Comparison of ENCODE assay signal across 9 cellular contexts in the genomic region with DNA sequence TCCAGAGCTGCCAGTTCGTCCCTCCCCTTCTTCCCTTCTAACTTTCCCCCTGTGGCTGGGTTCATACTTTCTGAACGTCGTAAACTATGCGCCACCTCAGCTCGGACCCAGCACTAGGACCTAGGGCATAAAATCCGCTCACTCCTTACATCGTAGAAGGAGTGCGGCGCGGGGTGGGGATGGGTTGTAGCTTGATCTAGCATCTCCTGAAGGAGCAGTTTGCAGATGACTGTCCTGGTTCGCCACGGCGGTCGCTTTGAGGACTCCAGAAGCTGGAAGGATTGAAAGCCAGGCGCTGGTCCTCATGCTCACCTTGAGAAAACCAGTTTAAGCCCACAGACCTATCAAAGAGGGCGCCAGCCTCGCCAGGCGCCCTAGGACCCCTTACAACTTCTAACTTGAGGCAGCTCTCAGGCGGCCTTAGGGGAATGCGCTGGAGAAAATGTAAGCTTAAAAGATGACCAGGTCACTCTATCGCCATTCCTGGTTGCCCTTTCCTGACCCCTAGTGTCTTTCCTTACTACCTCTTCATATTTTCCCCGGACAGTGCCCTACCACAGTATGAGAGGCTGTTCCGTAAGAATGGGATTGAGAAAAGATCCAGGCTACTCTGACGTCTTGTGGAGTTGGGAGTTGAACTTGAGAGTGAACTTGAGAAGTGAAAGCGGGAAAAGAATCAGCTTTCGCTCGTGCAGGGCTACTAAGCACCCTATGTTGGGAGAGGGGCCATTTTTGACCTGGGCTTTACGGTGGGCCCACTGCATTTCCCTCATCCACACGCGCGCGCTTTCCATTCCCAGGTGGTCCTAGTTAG. TPM values are rescaled to one million over a fixed set of nuclear protein-coding genes. Genes with fewer than 3 reads are reported as not detected.
DNase-seq lines count a peak whose midpoint lies in the region; ATAC-seq and TF ChIP-seq lines count a peak whose summit lies in the region.
"Had no signal": no experiment of that assay in that cellular context is flagged by ENCODE, and none has a peak within 500 bp of the region (broad histone marks: within the 10 kb centered on the region; RNA-seq: fewer than 3 reads in every experiment).

No MANE protein-coding gene starts in this region.

- no peak overlapping the region for H3K9ac ChIP-seq in IMR-90 (ENCODE audit: low read depth, low read length)

- dilution Hi-C loops in IMR-90 (cut with HindIII; ENCODE audit: low sequenced_read_pairs, unreplicated experiment): no loop called here

- no peak overlapping the region for H2AK9ac ChIP-seq in IMR-90 (replicated peaks; ENCODE audit: low read depth, low read length, poor library complexity)

- H2BK120ac ChIP-seq in IMR-90 (ENCODE audit: low read depth, low read length): no peak overlapping the region

- TF ChIP-seq CTCF in IMR-90 (conservative IDR thresholded peaks at IDR 0.05; ENCODE audit: low read depth, low read length) (no peak), ascending aorta (IDR thresholded peaks at IDR 0.05) (no peak)

- no peak overlapping the region for H3K4me2 ChIP-seq in IMR-90 (ENCODE audit: low read depth, low read length)

- H3K27ac ChIP-seq in IMR-90 (ENCODE audit: insufficient read depth, low read length): no peak overlapping the region
- H3K27ac ChIP-seq in ascending aorta: no peak overlapping the region

- no peak for TF ChIP-seq POLR2A in IMR-90 (IDR thresholded peaks at IDR 0.05; ENCODE audit: low read depth, low read length)

- peak overlapping the region; percentile 86 for H3K4me3 Mint-ChIP-seq in stimulated activated effector memory CD8-positive, alpha-beta T cell treated with anti-CD3 and anti-CD28 coated beads, Interleukin-12 subunit alpha, Interleukin-12 subunit beta, amount 100 ng/mL, for 72 hours

- no peaks in the 10 kb centered on the region for H3K9me3 ChIP-seq in IMR-90 (ENCODE audit: control insufficient read depth, insufficient read depth, low read length)
- H3K9me3 ChIP-seq in ascending aorta: no peaks in the 10 kb centered on the region

- no peaks in the 10 kb centered on the region for H3K9me3 Mint-ChIP-seq in stimulated activated effector memory CD8-positive, alpha-beta T cell treated with anti-CD3 and anti-CD28 coated beads, Interleukin-12 subunit alpha, Interleukin-12 subunit beta, amount 100 ng/mL, for 72 hours

- no peak for DNase-seq in IMR-90
- no peak for DNase-seq in ascending aorta (ENCODE audit: low spot score in 2 of 2)
- DNase-seq in iPS-NIHi7 (ENCODE audit: extremely low spot score): peak; percentile 10
- DNase-seq in stimulated activated effector memory CD8-positive, alpha-beta T cell treated with anti-CD3 and anti-CD28 coated beads, Interleukin-12 subunit alpha, Interleukin-12 subunit beta, amount 100 ng/mL, for 72 hours (ENCODE audit: low spot score in 2 of 2): no peak
- DNase-seq in NCI-H510A (lab: John Stamatoyannopoulos, UW): no peak
- DNase-seq in DMS114 treated with DMSO at 0.1 percent for 48 hours (lab: John Stamatoyannopoulos, UW; ENCODE audit: unreplicated experiment): no peak
- DNase-seq in stimulated activated CD4-positive, alpha-beta T cell treated with anti-CD3 and anti-CD28 coated beads, Interleukin-4, amount 100 ng/mL, for 1 hour: no peak
- DNase-seq: NCI-H2227 treated with DMSO at 0.1 percent for 48 hours had no signal

- H4K91ac ChIP-seq in IMR-90 (ENCODE audit: insufficient read depth, low read depth, low read length): no peak overlapping the region

- POLR2A ChIA-PET in IMR-90 (lab: Charles Lee; ENCODE audit: unreplicated experiment): interaction anchor here (0.6 kb wide), 1 partner anchor 620 kb away, joined by 3 read pairs; no protein-coding TSS in a partner anchor

- no peak overlapping the region for H2BK15ac ChIP-seq in IMR-90 (ENCODE audit: low read depth, low read length)

- H2AFZ ChIP-seq in IMR-90 (replicated peaks; ENCODE audit: low read length, poor library complexity): peak overlapping the region; percentile 62

- no peak overlapping the region for H2BK20ac ChIP-seq in IMR-90 (ENCODE audit: low read depth, low read length)

- no peak overlapping the region for H3K23ac ChIP-seq in IMR-90 (ENCODE audit: low read depth, low read length)

- no peak overlapping the region for H3K4ac ChIP-seq in IMR-90 (ENCODE audit: low read depth, low read length)

- H3K14ac ChIP-seq in IMR-90 (replicated peaks; ENCODE audit: low read depth, low read length): no peak overlapping the region

- WGBS in IMR-90 (ENCODE audit: extremely low coverage in 2 of 2, insufficient read length in 1 of 2), 2 experiments: no CpG with 5 or more reads among the region's 32 CpGs

- H3K4me3 ChIP-seq in IMR-90 (ENCODE audit: insufficient read depth, low read depth, low read length): no peak overlapping the region
- peak overlapping the region; percentile 63 to 69 for H3K4me3 ChIP-seq in ascending aorta

- no peak for ATAC-seq in IMR-90 (ENCODE audit: low read depth)
- ATAC-seq in stimulated activated effector memory CD8-positive, alpha-beta T cell treated with anti-CD3 and anti-CD28 coated beads, Interleukin-12 subunit alpha, Interleukin-12 subunit beta, amount 100 ng/mL, for 72 hours: no peak
- no peak for ATAC-seq in HG03139 (IDR thresholded peaks at IDR 0.05; ENCODE audit: unreplicated experiment)

- CTCF ChIA-PET in IMR-90 (lab: Yijun Ruan, JAX): no interaction called here

- intact Hi-C loops in IMR-90 (cut with micrococcal nuclease) (no loop called here), ascending aorta (cut with DNase I) (no loop called here)

- no peak overlapping the region for H2BK5ac ChIP-seq in IMR-90 (ENCODE audit: low read depth, low read length, poor library complexity, severe bottlenecking)

- H4K5ac ChIP-seq in IMR-90 (ENCODE audit: low read depth, low read length): no peak overlapping the region

- no peaks in the 10 kb centered on the region for H4K20me1 ChIP-seq in IMR-90 (ENCODE audit: insufficient read depth, low read length)

- H3K18ac ChIP-seq in IMR-90 (ENCODE audit: low read depth, low read length): no peak overlapping the region

- H3K36me3 Mint-ChIP-seq in stimulated activated effector memory CD8-positive, alpha-beta T cell treated with anti-CD3 and anti-CD28 coated beads, Interleukin-12 subunit alpha, Interleukin-12 subunit beta, amount 100 ng/mL, for 72 hours: peaks cover 6% of the 10 kb centered on the region

- no peak overlapping the region for H3K56ac ChIP-seq in IMR-90 (ENCODE audit: extremely low read depth, insufficient read depth, low read length)

- H3K36me3 ChIP-seq in IMR-90 (ENCODE audit: control insufficient read depth, insufficient read depth, low read length): no peaks in the 10 kb centered on the region
- no peaks in the 10 kb centered on the region for H3K36me3 ChIP-seq in ascending aorta

- no peak overlapping the region for H3K27ac Mint-ChIP-seq in stimulated activated effector memory CD8-positive, alpha-beta T cell treated with anti-CD3 and anti-CD28 coated beads, Interleukin-12 subunit alpha, Interleukin-12 subunit beta, amount 100 ng/mL, for 72 hours

- no TSS peak for BruUV-seq in IMR-90 (replicated peaks; lab: Mats Ljungman, UMichigan)

- no peaks in the 10 kb centered on the region for H3K79me1 ChIP-seq in IMR-90 (ENCODE audit: low read depth in 1 of 2, low read length in 2 of 2)

- no peak for TF ChIP-seq RAD21 in IMR-90 (IDR thresholded peaks at IDR 0.05; ENCODE audit: low read length)

- no peak overlapping the region for H2AK5ac ChIP-seq in IMR-90 (ENCODE audit: low read depth, low read length)

- H3K9me1 ChIP-seq in IMR-90 (ENCODE audit: insufficient read depth, low read length): no peaks in the 10 kb centered on the region

- in situ Hi-C loops in IMR-90 (cut with MboI; ENCODE audit: low sequenced_read_pairs): no loop called here

- peaks cover 34% of the 10 kb centered on the region for H3K27me3 ChIP-seq in IMR-90 (ENCODE audit: control insufficient read depth, insufficient read depth, low read length)
- no peaks in the 10 kb centered on the region for H3K27me3 ChIP-seq in ascending aorta

- H3K4me1 ChIP-seq in IMR-90 (ENCODE audit: control insufficient read depth, insufficient read depth, low read length) (no peaks in the 10 kb centered on the region), ascending aorta (peaks cover 5 to 13% of the 10 kb centered on the region in 2 donors)

- H4K8ac ChIP-seq in IMR-90 (ENCODE audit: low read depth in 2 of 2, low read length in 2 of 2): no peak overlapping the region

- peaks cover 35% of the 10 kb centered on the region for H3K4me1 Mint-ChIP-seq in stimulated activated effector memory CD8-positive, alpha-beta T cell treated with anti-CD3 and anti-CD28 coated beads, Interleukin-12 subunit alpha, Interleukin-12 subunit beta, amount 100 ng/mL, for 72 hours

TF ChIP-seq in IMR-90, 13 proteins besides CTCF, POLR2A, EP300 and RAD21 (continues in another document):
- TF ChIP-seq SMC3 (IDR thresholded peaks at IDR 0.05; ENCODE audit: low read depth, low read length) (no peak), CEBPB (IDR thresholded peaks at IDR 0.05; ENCODE audit: low read depth, low read length) (no peak), MXI1 (IDR thresholded peaks at IDR 0.05; ENCODE audit: borderline replicate concordance, low read depth, low read length) (no peak), BHLHE40 (IDR thresholded peaks at IDR 0.05; ENCODE audit: low read depth, low read length) (no peak), FOS (IDR thresholded peaks at IDR 0.05; ENCODE audit: low read depth, low read length) (no peak), NFE2L2 (IDR thresholded peaks at IDR 0.05; ENCODE audit: low read depth, low read length) (no peak), ELK1 (IDR thresholded peaks at IDR 0.05; ENCODE audit: borderline replicate concordance, low read depth, low read length) (no peak), CHD1 (IDR thresholded peaks at IDR 0.05; ENCODE audit: low read depth, low read length) (no peak), RCOR1 (IDR thresholded peaks at IDR 0.05; ENCODE audit: insufficient replicate concordance, low read length) (no peak), RFX5 (IDR thresholded peaks at IDR 0.05; ENCODE audit: low read depth, low read length) (no peak)

RNA-seq across cellular contexts. Expression of gene RORB, which starts 2.8 kb away (rescaled TPM):
- total RNA-seq in IMR-90 (2012; rRNA removed): under 0.01 TPM in 1 of 2 replicates, not detected in the other
- not detected in 2 replicates for polyA plus RNA-seq in IMR-90 (2012; rRNA removed)
- polyA plus RNA-seq in IMR-90 (2012; cell fraction: cytosol; rRNA removed): 0.01 TPM in 1 of 2 replicates, not detected in the other
- polyA plus RNA-seq in IMR-90 (2012; cell fraction: nucleus; rRNA removed; ENCODE audit: low replicate concordance): not detected in 2 replicates
- 0.21 TPM for total RNA-seq in ascending aorta
